Comparison of ENCODE assay signal across 12 cellular contexts in the genomic region with DNA sequence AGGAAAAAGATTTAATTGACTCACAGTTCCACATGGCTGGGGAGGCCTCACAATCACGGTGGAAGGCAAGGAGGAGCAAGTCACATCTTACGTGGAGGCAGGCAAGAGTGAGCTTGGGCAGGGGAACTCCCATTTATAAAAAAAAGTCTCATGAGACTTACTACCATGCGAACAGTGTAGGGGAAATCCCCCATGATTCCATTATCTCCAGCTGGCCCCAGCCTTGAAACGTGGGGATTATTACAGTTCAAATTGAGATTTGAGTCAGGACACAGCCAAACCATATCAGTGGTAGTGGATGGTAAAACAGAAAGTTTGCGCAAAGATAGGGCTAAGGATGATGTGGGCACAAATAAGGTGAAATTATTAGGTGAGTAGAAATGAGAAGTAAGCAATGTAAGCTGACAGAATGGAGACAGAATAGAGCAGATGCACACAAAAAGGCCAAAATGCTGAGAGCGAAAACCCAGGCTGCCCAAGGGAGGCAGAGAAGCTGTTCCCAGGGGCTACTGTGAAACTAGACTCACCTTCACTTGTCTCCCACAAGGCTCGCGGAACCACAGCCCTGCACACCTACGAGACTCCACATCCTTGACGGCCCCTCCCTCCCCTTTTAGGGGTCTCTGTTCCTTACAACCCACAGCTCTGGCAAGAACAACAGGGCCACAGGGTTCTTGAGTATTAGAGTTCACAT.
A peak's percentile ranks its signal among the peaks of the same experiment; 100 is the strongest.
DNase-seq lines count a peak whose midpoint lies in the region; ATAC-seq and TF ChIP-seq lines count a peak whose summit lies in the region.
"Had no signal": no experiment of that assay in that cellular context is flagged by ENCODE, and none has a peak within 500 bp of the region (broad histone marks: within the 10 kb centered on the region; RNA-seq: fewer than 3 reads in every experiment).

No MANE protein-coding gene starts in this region.

- H3K9me3 ChIP-seq in gastrocnemius medialis (no peaks in the 10 kb centered on the region), hepatocyte (ENCODE audit: low read depth) (no peaks in the 10 kb centered on the region)
- H3K9me3 ChIP-seq: stomach had no signal

- intact Hi-C loops in gastrocnemius medialis (cut with DNase I; ENCODE audit: low total_unique reads): no loop called here

- TF ChIP-seq CTCF in gastrocnemius medialis (IDR thresholded peaks at IDR 0.05 in 4 of 5, conservative IDR thresholded peaks at IDR 0.05 in 1 of 5) (no peak), hepatocyte (IDR thresholded peaks at IDR 0.05; ENCODE audit: poor library complexity) (no peak)

- no peak for TF ChIP-seq POLR2A in gastrocnemius medialis (IDR thresholded peaks at IDR 0.05)

- no peak overlapping the region for H3K4me3 ChIP-seq in gastrocnemius medialis
- H3K4me3 ChIP-seq in hepatocyte: no peak overlapping the region
- H3K4me3 ChIP-seq: stomach had no signal

- ATAC-seq in GM18517 (IDR thresholded peaks at IDR 0.05; ENCODE audit: unreplicated experiment) (peak; percentile 80), GM21381 (IDR thresholded peaks at IDR 0.05; ENCODE audit: unreplicated experiment) (peak; percentile 76), HG03064 (IDR thresholded peaks at IDR 0.05; ENCODE audit: low read depth, unreplicated experiment) (peak; percentile 79), gastrocnemius medialis (no peak)

- H3K36me3 ChIP-seq in gastrocnemius medialis (no peaks in the 10 kb centered on the region), hepatocyte (replicated peaks; ENCODE audit: insufficient read depth, low read depth) (no peaks in the 10 kb centered on the region)
- H3K36me3 ChIP-seq: stomach had no signal

- DNase-seq in glomerular visceral epithelial cell (ENCODE audit: extremely low spot score) (peak; percentile 8), C1 segment of cervical spinal cord (lab: John Stamatoyannopoulos, UW) (no peak), NCI-H748 treated with DMSO at 0.1 percent for 48 hours (lab: John Stamatoyannopoulos, UW) (no peak), gastrocnemius medialis (no peak), hepatocyte (ENCODE audit: low spot score) (no peak)
- DNase-seq: Calu3, GOT3, small intestine, stomach had no signal

- H3K79me2 ChIP-seq in hepatocyte: no peaks in the 10 kb centered on the region

- in situ Hi-C loops in gastrocnemius medialis (cut with MboI; ENCODE audit: low sequenced_read_pairs in 4 of 4): no loop called here

- H2AFZ ChIP-seq in hepatocyte: no peak overlapping the region

- no peak overlapping the region for H3K4me2 ChIP-seq in hepatocyte

- H3K27ac ChIP-seq in gastrocnemius medialis: no peak overlapping the region
- H3K27ac ChIP-seq in hepatocyte: no peak overlapping the region
- H3K27ac ChIP-seq: stomach had no signal

- H3K27me3 ChIP-seq in gastrocnemius medialis (no peaks in the 10 kb centered on the region), hepatocyte (no peaks in the 10 kb centered on the region)

- H3K4me1 ChIP-seq in gastrocnemius medialis (no peaks in the 10 kb centered on the region), hepatocyte (ENCODE audit: insufficient read depth) (no peaks in the 10 kb centered on the region)

- WGBS in hepatocyte (ENCODE audit: low lambda C conversion rate, missing lambda C conversion rate): 77% methylated on average over 10 of the region's 10 CpGs

- H4K20me1 ChIP-seq in hepatocyte (ENCODE audit: insufficient read depth, poor library complexity, severe bottlenecking): no peaks in the 10 kb centered on the region

- H3K9me2 ChIP-seq in hepatocyte (replicated peaks; ENCODE audit: insufficient read depth): no peaks in the 10 kb centered on the region

Comparison
In these comparisons a context has a peak if more than half of its experiments do, and no peak if none do; other contexts are left out.
1. ATAC-seq: peak in GM18517 (single experiment), GM21381 (single experiment) and HG03064 (single experiment); none in gastrocnemius medialis (0 of 2).